ENCODE assay signal across 25 cellular contexts in genomic region chr4:3634281-3635089, GRCh38.
"Had no signal": no experiment of that assay in that cellular context is flagged by ENCODE, and none has a peak within 500 bp of the region (broad histone marks: within the 10 kb centered on the region; RNA-seq: fewer than 3 reads in every experiment).

No MANE protein-coding gene starts in this region.

- H3K36me3 Mint-ChIP-seq: activated naive CD8-positive, alpha-beta T cell treated with anti-CD3 and anti-CD28 coated beads for 36 hours; naive B cell; stimulated activated effector memory CD8-positive, alpha-beta T cell treated with anti-CD3 and anti-CD28 coated beads, Interleukin-12 subunit alpha, Interleukin-12 subunit beta, amount 100 ng/mL, for 72 hours; type B pancreatic cell had no signal

- H3K9me3 Mint-ChIP-seq: activated naive CD4-positive, alpha-beta T cell treated with anti-CD3 and anti-CD28 coated beads for 36 hours; activated naive CD8-positive, alpha-beta T cell treated with anti-CD3 and anti-CD28 coated beads for 36 hours; activated T-helper 1 cell treated with anti-CD3 and anti-CD28 coated beads, Interleukin-12 subunit alpha, Interleukin-12 subunit beta, Interleukin-2, Interleukin-4 antibody, amounts not matched to agents 30 ng/mL and 10 ng/mL and 1 ng/mL, durations not matched to agents 14 hours and 24 hours and 36 hours; central memory CD8-positive, alpha-beta T cell; neural crest cell; stimulated activated effector memory CD8-positive, alpha-beta T cell treated with anti-CD3 and anti-CD28 coated beads, Interleukin-12 subunit alpha, Interleukin-12 subunit beta, amount 100 ng/mL, for 72 hours; stimulated activated naive CD8-positive, alpha-beta T cell treated with anti-CD3 and anti-CD28 coated beads, Interleukin-15, Interleukin-2, amounts not matched to agents 100 ng/mL and 50 ng/mL, for 24 hours; T-helper 2 cell treated with Interferon-gamma antibody and Interleukin-4, amounts not matched to agents 5 μg/mL and 100 μg/mL, for 36 hours; type B pancreatic cell had no signal

- H3K9me3 ChIP-seq: left ventricle myocardium inferior, right lobe of liver, thoracic aorta had no signal

- H3K27me3 Mint-ChIP-seq: activated CD4-positive, alpha-beta T cell treated with anti-CD3 and anti-CD28 coated beads for 36 hours; type B pancreatic cell had no signal

- H3K36me3 ChIP-seq: left ventricle myocardium inferior, right lobe of liver, thoracic aorta had no signal

- DNase-seq: activated CD4-positive, alpha-beta T cell treated with anti-CD3 and anti-CD28 coated beads for 36 hours; activated CD4-positive, CD25-positive, alpha-beta regulatory T cell; activated CD8-positive, alpha-beta T cell treated with anti-CD3 and anti-CD28 coated beads, Interleukin-2, amount 10 ng/mL, durations not matched to agents 7 days and 5 days; activated effector memory CD4-positive, alpha-beta T cell treated with anti-CD3 and anti-CD28 coated beads, Interleukin-2, amount 50 U/mL, for 16 hours; activated naive CD4-positive, alpha-beta T cell treated with anti-CD3 and anti-CD28 coated beads for 36 hours; activated naive CD8-positive, alpha-beta T cell treated with anti-CD3 and anti-CD28 coated beads for 36 hours; dermis blood vessel endothelial cell; effector CD8-positive, alpha-beta T cell; left ventricle myocardium inferior; mammary epithelial cell; naive B cell; occipital lobe; stimulated activated CD4-positive, alpha-beta T cell treated with anti-CD3 and anti-CD28 coated beads, Interleukin-12 subunit alpha, Interleukin-12 subunit beta, amount 100 ng/mL, for 4 hours; stimulated activated CD4-positive, alpha-beta T cell treated with anti-CD3 and anti-CD28 coated beads, Interleukin-4, amount 100 ng/mL, for 24 hours; T-helper 1 cell had no signal

- ATAC-seq: activated CD4-positive, alpha-beta T cell treated with anti-CD3 and anti-CD28 coated beads for 36 hours; activated CD8-positive, alpha-beta T cell treated with anti-CD3 and anti-CD28 coated beads, Interleukin-2, amount 10 ng/mL, durations not matched to agents 7 days and 5 days; right lobe of liver; stimulated activated effector memory CD8-positive, alpha-beta T cell treated with anti-CD3 and anti-CD28 coated beads, Interleukin-12 subunit alpha, Interleukin-12 subunit beta, amount 100 ng/mL, for 72 hours had no signal

- H3K4me1 ChIP-seq: left ventricle myocardium inferior, right lobe of liver had no signal

- H3K4me3 Mint-ChIP-seq: activated CD4-positive, alpha-beta T cell treated with anti-CD3 and anti-CD28 coated beads for 36 hours; activated CD8-positive, alpha-beta T cell treated with anti-CD3 and anti-CD28 coated beads, Interleukin-2, amount 10 ng/mL, durations not matched to agents 7 days and 5 days; activated naive CD4-positive, alpha-beta T cell treated with anti-CD3 and anti-CD28 coated beads for 36 hours; activated naive CD8-positive, alpha-beta T cell treated with anti-CD3 and anti-CD28 coated beads for 36 hours; activated T-helper 1 cell treated with anti-CD3 and anti-CD28 coated beads, Interleukin-12 subunit alpha, Interleukin-12 subunit beta, Interleukin-2, Interleukin-4 antibody, amounts not matched to agents 30 ng/mL and 10 ng/mL and 1 ng/mL, durations not matched to agents 14 hours and 24 hours and 36 hours; central memory CD8-positive, alpha-beta T cell; neural crest cell; stimulated activated effector memory CD8-positive, alpha-beta T cell treated with anti-CD3 and anti-CD28 coated beads, Interleukin-12 subunit alpha, Interleukin-12 subunit beta, amount 100 ng/mL, for 72 hours; stimulated activated naive CD8-positive, alpha-beta T cell treated with anti-CD3 and anti-CD28 coated beads, Interleukin-15, Interleukin-2, amounts not matched to agents 100 ng/mL and 50 ng/mL, for 24 hours; T-helper 2 cell treated with Interferon-gamma antibody and Interleukin-4, amounts not matched to agents 5 μg/mL and 100 μg/mL, for 36 hours; type B pancreatic cell had no signal

- H3K27ac Mint-ChIP-seq: activated CD4-positive, alpha-beta T cell treated with anti-CD3 and anti-CD28 coated beads for 36 hours; activated CD8-positive, alpha-beta T cell treated with anti-CD3 and anti-CD28 coated beads, Interleukin-2, amount 10 ng/mL, durations not matched to agents 7 days and 5 days; activated naive CD4-positive, alpha-beta T cell treated with anti-CD3 and anti-CD28 coated beads for 36 hours; activated naive CD8-positive, alpha-beta T cell treated with anti-CD3 and anti-CD28 coated beads for 36 hours; activated T-helper 1 cell treated with anti-CD3 and anti-CD28 coated beads, Interleukin-12 subunit alpha, Interleukin-12 subunit beta, Interleukin-2, Interleukin-4 antibody, amounts not matched to agents 30 ng/mL and 10 ng/mL and 1 ng/mL, durations not matched to agents 14 hours and 24 hours and 36 hours; naive B cell; stimulated activated effector memory CD8-positive, alpha-beta T cell treated with anti-CD3 and anti-CD28 coated beads, Interleukin-12 subunit alpha, Interleukin-12 subunit beta, amount 100 ng/mL, for 72 hours; stimulated activated naive CD8-positive, alpha-beta T cell treated with anti-CD3 and anti-CD28 coated beads, Interleukin-15, Interleukin-2, amounts not matched to agents 100 ng/mL and 50 ng/mL, for 24 hours; T-helper 2 cell treated with Interferon-gamma antibody and Interleukin-4, amounts not matched to agents 5 μg/mL and 100 μg/mL, for 36 hours; type B pancreatic cell had no signal

- H3K4me3 ChIP-seq: left ventricle myocardium inferior, right lobe of liver, thoracic aorta had no signal

- H3K4me1 Mint-ChIP-seq: activated CD4-positive, alpha-beta T cell treated with anti-CD3 and anti-CD28 coated beads for 36 hours; activated naive CD8-positive, alpha-beta T cell treated with anti-CD3 and anti-CD28 coated beads for 36 hours; central memory CD8-positive, alpha-beta T cell; naive B cell; stimulated activated effector memory CD8-positive, alpha-beta T cell treated with anti-CD3 and anti-CD28 coated beads, Interleukin-12 subunit alpha, Interleukin-12 subunit beta, amount 100 ng/mL, for 72 hours had no signal

- H3K27ac ChIP-seq: epithelial cell of prostate, left ventricle myocardium inferior, right lobe of liver, thoracic aorta had no signal

- H3K27me3 ChIP-seq: right lobe of liver had no signal
